Comparison of ENCODE assay signal across 9 cellular contexts in the genomic region with DNA sequence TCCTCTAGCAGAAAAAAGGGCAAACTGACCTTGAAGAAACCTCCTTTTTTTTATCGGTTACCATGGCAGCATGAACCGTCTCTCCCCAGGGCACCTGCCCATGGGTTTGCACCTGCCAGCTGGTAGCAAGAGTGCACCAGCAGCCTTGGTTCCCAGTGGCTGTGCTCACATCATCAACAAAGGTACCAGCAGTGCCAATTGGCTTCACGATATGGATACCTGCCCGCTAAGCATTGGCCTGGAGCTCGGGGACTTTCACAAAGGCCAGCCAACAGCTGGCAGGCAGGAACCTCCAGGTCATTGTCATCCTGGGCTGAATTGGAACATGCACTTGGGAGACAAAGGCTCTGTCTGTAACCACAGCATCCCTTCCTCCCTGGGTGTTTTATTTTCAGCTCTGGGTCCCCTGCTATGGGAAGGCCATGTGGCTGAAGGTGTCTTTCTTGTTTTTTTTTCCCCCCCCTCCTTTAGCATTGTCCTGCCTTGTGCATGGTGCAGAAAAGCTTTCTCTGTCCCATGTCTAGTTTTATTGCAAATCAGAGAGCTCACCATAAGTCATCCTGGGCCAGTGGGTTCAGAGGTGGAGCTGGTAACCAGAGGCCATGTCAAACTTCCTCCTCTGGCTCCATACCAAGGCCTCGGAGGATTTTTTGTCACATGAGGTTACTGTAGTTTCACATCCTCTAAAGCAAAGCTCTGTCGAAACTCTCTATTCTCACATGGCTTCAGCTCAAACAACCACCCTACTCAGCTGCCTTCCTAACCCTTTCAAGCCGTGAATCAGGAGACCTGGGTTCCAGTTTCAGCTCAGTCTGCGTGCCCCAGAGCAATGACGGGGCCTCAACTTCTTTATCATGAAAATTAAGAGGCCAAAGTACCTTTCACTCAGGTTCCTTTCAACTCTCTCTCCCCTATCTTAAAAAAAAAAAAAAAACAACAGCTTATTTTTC.
DNase-seq lines count a peak whose midpoint lies in the region; ATAC-seq and TF ChIP-seq lines count a peak whose summit lies in the region.
"Had no signal": no experiment of that assay in that cellular context is flagged by ENCODE, and none has a peak within 500 bp of the region (broad histone marks: within the 10 kb centered on the region; RNA-seq: fewer than 3 reads in every experiment).

No MANE protein-coding gene starts in this region.

- POLR2A ChIA-PET in WTC11 (lab: Charles Lee): interaction anchor here (0.7 kb wide), 3 partner anchors 164 to 249 kb away, joined by 3 to 4 read pairs (median 3); a partner anchor contains a TSS

- no peaks in the 10 kb centered on the region for H3K79me2 ChIP-seq in fibroblast of lung (ENCODE audit: control insufficient read depth, insufficient read depth, low read length)

- peaks cover 14% of the 10 kb centered on the region for H3K9me3 Mint-ChIP-seq in WTC11

- CTCF ChIA-PET in WTC11 (lab: Charles Lee): interaction anchor here (1.0 to 1.9 kb wide), 4 partner anchors 157 to 399 kb away, joined by 3 to 6 read pairs (median 4); no protein-coding TSS in a partner anchor

- intact Hi-C loops in prostate gland (cut with DNase I): no loop called here

- TF ChIP-seq CTCF in GM12865 (IDR thresholded peaks at IDR 0.05; ENCODE audit: insufficient read depth, low read depth, low read length, missing control alignments) (no peak), LNCaP clone FGC (IDR thresholded peaks at IDR 0.05; ENCODE audit: control insufficient read depth, extremely low read depth, insufficient read depth) (no peak), WTC11 (IDR thresholded peaks at IDR 0.05) (no peak), fibroblast of lung (conservative IDR thresholded peaks at IDR 0.05 in 1 of 2, IDR thresholded peaks at IDR 0.05 in 1 of 2; ENCODE audit: low read depth in 1 of 2, low read length in 2 of 2) (no peak), prostate gland (IDR thresholded peaks at IDR 0.05) (no peak)

- H3K4me1 Mint-ChIP-seq in WTC11: peaks cover 57% of the 10 kb centered on the region

- H3K27me3 ChIP-seq in fibroblast of lung (ENCODE audit: control insufficient read depth, insufficient read depth, low read length) (no peaks in the 10 kb centered on the region), prostate gland (replicated peaks; ENCODE audit: insufficient read depth) (no peaks in the 10 kb centered on the region)

- H3K4me2 ChIP-seq in fibroblast of lung (ENCODE audit: extremely low read depth, insufficient read depth, low read length): no peak overlapping the region

- H3K27ac Mint-ChIP-seq in WTC11: peak overlapping the region; percentile 100

- peaks cover 20% of the 10 kb centered on the region for H3K27me3 Mint-ChIP-seq in WTC11 (ENCODE audit: low read depth)

- H3K9ac ChIP-seq in fibroblast of lung (ENCODE audit: insufficient read depth, low read length): no peak overlapping the region

- WGBS in prostate gland: 51% methylated on average over 10 of the region's 10 CpGs

- H4K20me1 ChIP-seq in fibroblast of lung (ENCODE audit: control insufficient read depth, extremely low read depth, insufficient read depth, low read length): no peaks in the 10 kb centered on the region

- ATAC-seq in GM21737 (IDR thresholded peaks at IDR 0.05; ENCODE audit: unreplicated experiment) (peak; percentile 96), WTC11 (peak; percentile 82)

- peaks cover 1% of the 10 kb centered on the region; the same call in 1 of the 2 replicates for H3K36me3 Mint-ChIP-seq in WTC11

- peaks cover 5% of the 10 kb centered on the region for H3K4me1 ChIP-seq in fibroblast of lung (ENCODE audit: control insufficient read depth, extremely low read depth, insufficient read depth, low read length)
- no peaks in the 10 kb centered on the region for H3K4me1 ChIP-seq in prostate gland (replicated peaks)

- no peak overlapping the region for H3K27ac ChIP-seq in fibroblast of lung (ENCODE audit: insufficient read depth, low read length)
- H3K27ac ChIP-seq in prostate gland: no peak overlapping the region

- H3K36me3 ChIP-seq in fibroblast of lung (ENCODE audit: control insufficient read depth, insufficient read depth, low read length): no peaks in the 10 kb centered on the region
- no peaks in the 10 kb centered on the region for H3K36me3 ChIP-seq in prostate gland

- TF ChIP-seq POLR2A in prostate gland (IDR thresholded peaks at IDR 0.05): no peak

- DNase-seq in GM12865 (ENCODE audit: low read depth) (peak; percentile 96), LNCaP clone FGC (ENCODE audit: low read depth) (peak; percentile 2), WTC11 (ENCODE audit: low spot score) (peak; percentile 38), fibroblast of lung (ENCODE audit: low read depth in 2 of 2) (peak in 1 of 2 donors; percentile 66), prostate gland (ENCODE audit: low spot score) (peak; percentile 15), NCI-H187 (lab: John Stamatoyannopoulos, UW) (no peak), NCI-H526 treated with DMSO at 0.1 percent for 48 hours (lab: John Stamatoyannopoulos, UW) (no peak)

- H2AFZ ChIP-seq in fibroblast of lung (ENCODE audit: low read length): peak overlapping the region; percentile 33

- H3K4me3 ChIP-seq in GM12865 (ENCODE audit: low read depth, low read length): no peak overlapping the region
- H3K4me3 ChIP-seq in LNCaP clone FGC (ENCODE audit: low read depth, low read length): no peak overlapping the region
- no peak overlapping the region for H3K4me3 ChIP-seq in fibroblast of lung (replicated peaks in 1 of 4; ENCODE audit: control extremely low read depth in 1 of 4, insufficient read depth in 1 of 4, low read depth in 3 of 4, low read length in 4 of 4)
- no peak overlapping the region for H3K4me3 ChIP-seq in prostate gland

- peak overlapping the region; percentile 52 for H3K4me3 Mint-ChIP-seq in WTC11
- H3K4me3 Mint-ChIP-seq: neural crest cell had no signal

- no peaks in the 10 kb centered on the region for H3K9me3 ChIP-seq in fibroblast of lung (ENCODE audit: control insufficient read depth, insufficient read depth, low read depth, low read length)
- H3K9me3 ChIP-seq in prostate gland: no peaks in the 10 kb centered on the region

TF ChIP-seq in WTC11, 78 proteins besides CTCF, POLR2A, EP300 and RAD21:
- TF ChIP-seq, protein P1, sequence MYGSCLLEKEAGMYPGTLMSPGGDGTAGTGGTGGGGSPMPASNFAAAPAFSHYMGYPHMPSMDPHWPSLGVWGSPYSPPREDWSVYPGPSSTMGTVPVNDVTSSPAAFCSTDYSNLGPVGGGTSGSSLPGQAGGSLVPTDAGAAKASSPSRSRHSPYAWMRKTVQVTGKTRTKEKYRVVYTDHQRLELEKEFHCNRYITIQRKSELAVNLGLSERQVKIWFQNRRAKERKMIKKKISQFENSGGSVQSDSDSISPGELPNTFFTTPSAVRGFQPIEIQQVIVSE (CRISPR knock-in tag; IDR thresholded peaks at IDR 0.05; ENCODE audit: borderline replicate concordance): no peak
- TF ChIP-seq, protein P2, sequence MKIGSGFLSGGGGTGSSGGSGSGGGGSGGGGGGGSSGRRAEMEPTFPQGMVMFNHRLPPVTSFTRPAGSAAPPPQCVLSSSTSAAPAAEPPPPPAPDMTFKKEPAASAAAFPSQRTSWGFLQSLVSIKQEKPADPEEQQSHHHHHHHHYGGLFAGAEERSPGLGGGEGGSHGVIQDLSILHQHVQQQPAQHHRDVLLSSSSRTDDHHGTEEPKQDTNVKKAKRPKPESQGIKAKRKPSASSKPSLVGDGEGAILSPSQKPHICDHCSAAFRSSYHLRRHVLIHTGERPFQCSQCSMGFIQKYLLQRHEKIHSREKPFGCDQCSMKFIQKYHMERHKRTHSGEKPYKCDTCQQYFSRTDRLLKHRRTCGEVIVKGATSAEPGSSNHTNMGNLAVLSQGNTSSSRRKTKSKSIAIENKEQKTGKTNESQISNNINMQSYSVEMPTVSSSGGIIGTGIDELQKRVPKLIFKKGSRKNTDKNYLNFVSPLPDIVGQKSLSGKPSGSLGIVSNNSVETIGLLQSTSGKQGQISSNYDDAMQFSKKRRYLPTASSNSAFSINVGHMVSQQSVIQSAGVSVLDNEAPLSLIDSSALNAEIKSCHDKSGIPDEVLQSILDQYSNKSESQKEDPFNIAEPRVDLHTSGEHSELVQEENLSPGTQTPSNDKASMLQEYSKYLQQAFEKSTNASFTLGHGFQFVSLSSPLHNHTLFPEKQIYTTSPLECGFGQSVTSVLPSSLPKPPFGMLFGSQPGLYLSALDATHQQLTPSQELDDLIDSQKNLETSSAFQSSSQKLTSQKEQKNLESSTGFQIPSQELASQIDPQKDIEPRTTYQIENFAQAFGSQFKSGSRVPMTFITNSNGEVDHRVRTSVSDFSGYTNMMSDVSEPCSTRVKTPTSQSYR (CRISPR knock-in tag; IDR thresholded peaks at IDR 0.05): no peak
- TF ChIP-seq ZNF671 (CRISPR knock-in tag; IDR thresholded peaks at IDR 0.05): no peak
- no peak for TF ChIP-seq TCF7 (CRISPR knock-in tag; IDR thresholded peaks at IDR 0.05; ENCODE audit: low read depth)
- TF ChIP-seq, protein P3, sequence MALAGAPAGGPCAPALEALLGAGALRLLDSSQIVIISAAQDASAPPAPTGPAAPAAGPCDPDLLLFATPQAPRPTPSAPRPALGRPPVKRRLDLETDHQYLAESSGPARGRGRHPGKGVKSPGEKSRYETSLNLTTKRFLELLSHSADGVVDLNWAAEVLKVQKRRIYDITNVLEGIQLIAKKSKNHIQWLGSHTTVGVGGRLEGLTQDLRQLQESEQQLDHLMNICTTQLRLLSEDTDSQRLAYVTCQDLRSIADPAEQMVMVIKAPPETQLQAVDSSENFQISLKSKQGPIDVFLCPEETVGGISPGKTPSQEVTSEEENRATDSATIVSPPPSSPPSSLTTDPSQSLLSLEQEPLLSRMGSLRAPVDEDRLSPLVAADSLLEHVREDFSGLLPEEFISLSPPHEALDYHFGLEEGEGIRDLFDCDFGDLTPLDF (CRISPR knock-in tag; IDR thresholded peaks at IDR 0.05): no peak
- TF ChIP-seq NFE2L1 (CRISPR knock-in tag; IDR thresholded peaks at IDR 0.05): no peak
- TF ChIP-seq ZNF317 (CRISPR knock-in tag; IDR thresholded peaks at IDR 0.05; ENCODE audit: borderline replicate concordance, low read depth): no peak

Comparison
In these comparisons a context has a peak if more than half of its experiments do, and no peak if none do; other contexts are left out.
1. DNase-seq: peak in GM12865 (single experiment), LNCaP clone FGC (single experiment), WTC11 (single experiment) and prostate gland (single experiment); none in NCI-H187 (0 of 2) and NCI-H526 treated with DMSO at 0.1 percent for 48 hours (single experiment).